Comparison of ENCODE assay signal across 18 cellular contexts in the genomic region with DNA sequence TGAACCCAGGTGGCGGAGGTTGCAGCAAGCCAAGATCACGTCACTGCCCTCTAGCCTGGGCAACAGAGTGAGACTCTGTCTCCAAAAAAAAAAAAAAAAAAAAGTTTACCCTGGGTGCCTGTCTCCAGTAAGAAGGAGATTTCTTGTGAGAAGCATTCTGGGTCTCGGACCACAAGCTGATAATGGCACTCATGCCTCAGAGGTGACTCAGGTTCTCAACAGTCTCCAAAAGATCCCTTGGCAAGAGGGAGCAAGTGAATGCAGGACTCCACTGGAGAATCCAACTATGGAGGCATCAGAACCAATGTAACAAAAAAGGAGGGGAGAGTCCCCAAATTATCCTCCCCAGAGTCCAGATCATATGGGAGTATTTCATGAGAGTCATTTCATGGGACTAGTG.
DNase-seq lines count a peak whose midpoint lies in the region; ATAC-seq, FAIRE-seq and TF ChIP-seq lines count a peak whose summit lies in the region.
"Had no signal": no experiment of that assay in that cellular context is flagged by ENCODE, and none has a peak within 500 bp of the region (broad histone marks: within the 10 kb centered on the region; RNA-seq: fewer than 3 reads in every experiment).

No MANE protein-coding gene starts in this region.

- TF ChIP-seq EP300 in SK-N-SH (IDR thresholded peaks at IDR 0.05; ENCODE audit: borderline replicate concordance in 1 of 2, low read depth in 1 of 2, low read length in 1 of 2): no peak

- POLR2A ChIA-PET in SK-N-SH (lab: Yijun Ruan, JAX): interaction anchor here (0.6 kb wide), 1 partner anchor 21 kb away, joined by 4 read pairs; no protein-coding TSS in a partner anchor

- DNase-seq in SK-N-SH (no peak), fibroblast of peridontal ligament (ENCODE audit: extremely low read depth) (peak; percentile 47), urothelium cell line (ENCODE audit: low spot score) (peak; percentile 23), nucleus accumbens (lab: John Stamatoyannopoulos, UW) (no peak), left colon (no peak), NCI-H2029 treated with DMSO at 0.1 percent for 48 hours (lab: John Stamatoyannopoulos, UW) (no peak)
- DNase-seq: activated effector memory CD4-positive, alpha-beta T cell treated with Interleukin-2 at 50 U/mL for 16 hours; DMS153; erythroblast; NCI-H187 treated with DMSO at 0.1 percent for 48 hours; NCI-H69 had no signal

- peak overlapping the region; percentile 28 for H3K27ac Mint-ChIP-seq in activated T-helper 17 cell treated with anti-CD3 and anti-CD28 coated beads, Interleukin-2, amount 50 U/mL, for 72 hours

- H3K4me2 ChIP-seq in SK-N-SH: no peak overlapping the region

- H3K4me1 Mint-ChIP-seq in activated T-helper 17 cell treated with anti-CD3 and anti-CD28 coated beads, Interleukin-2, amount 50 U/mL, for 72 hours: peaks cover 21% of the 10 kb centered on the region

- no peak overlapping the region for H3K4me3 ChIP-seq in SK-N-SH (ENCODE audit: low read depth in 2 of 2, low read length in 1 of 2)
- H3K4me3 ChIP-seq: lung had no signal

- H3K4me3 Mint-ChIP-seq in activated T-helper 17 cell treated with anti-CD3 and anti-CD28 coated beads, Interleukin-2, amount 50 U/mL, for 72 hours: no peak overlapping the region
- H3K4me3 Mint-ChIP-seq: activated CD4-positive, alpha-beta memory T cell treated with anti-CD3 and anti-CD28 coated beads, Interleukin-2, amount 10 ng/mL, durations not matched to agents 7 days and 5 days had no signal

- no peak overlapping the region for H3K9ac ChIP-seq in SK-N-SH

- H3K27ac ChIP-seq in SK-N-SH (ENCODE audit: low read depth in 2 of 2, low read length in 1 of 2): peak overlapping the region in 1 of 2 experiments; percentile 39; a peak in 2 of 4 replicates
- H3K27ac ChIP-seq: 22Rv1 had no signal

- H3K9me3 ChIP-seq in SK-N-SH: no peaks in the 10 kb centered on the region

- 86% methylated on average over 3 of the region's 3 CpGs for WGBS in SK-N-SH (ENCODE audit: low lambda C conversion rate)

- no peaks in the 10 kb centered on the region for H3K27me3 ChIP-seq in SK-N-SH (ENCODE audit: insufficient read depth)

- ATAC-seq in SK-N-SH treated with all-trans-retinoic acid at 6 μM for 48 hours (no peak), left colon (no peak)
- ATAC-seq in activated T-helper 17 cell treated with anti-CD3 and anti-CD28 coated beads, Interleukin-2, amount 50 U/mL, for 72 hours (replicated peaks): no peak
- ATAC-seq: Right ventricle myocardium inferior had no signal

- FAIRE-seq in urothelium cell line (lab: Jason Lieb, UNC): no peak
- FAIRE-seq: GM12891 had no signal

- H2AFZ ChIP-seq in SK-N-SH (ENCODE audit: low read depth): no peak overlapping the region

- no peaks in the 10 kb centered on the region for H3K36me3 Mint-ChIP-seq in activated T-helper 17 cell treated with anti-CD3 and anti-CD28 coated beads, Interleukin-2, amount 50 U/mL, for 72 hours (ENCODE audit: low read depth)

- H3K27me3 Mint-ChIP-seq in activated T-helper 17 cell treated with anti-CD3 and anti-CD28 coated beads, Interleukin-2, amount 50 U/mL, for 72 hours: no peaks in the 10 kb centered on the region
- H3K27me3 Mint-ChIP-seq: activated CD4-positive, alpha-beta memory T cell treated with anti-CD3 and anti-CD28 coated beads, Interleukin-2, amount 10 ng/mL, durations not matched to agents 7 days and 5 days had no signal

- TF ChIP-seq RAD21 in SK-N-SH (IDR thresholded peaks at IDR 0.05; ENCODE audit: low read length): no peak

- CTCF ChIA-PET in SK-N-SH (lab: Yijun Ruan, JAX): interaction anchor here (0.7 kb wide), 1 partner anchor 208 kb away, joined by 3 read pairs; no protein-coding TSS in a partner anchor

- H3K4me1 ChIP-seq in SK-N-SH (ENCODE audit: control insufficient read depth in 1 of 2, insufficient read depth in 2 of 2, low read depth in 1 of 2, low read length in 1 of 2): peaks cover 10 to 14% of the 10 kb centered on the region in 2 experiments; a peak in 2 of 4 replicates

- H3K9me3 Mint-ChIP-seq in activated T-helper 17 cell treated with anti-CD3 and anti-CD28 coated beads, Interleukin-2, amount 50 U/mL, for 72 hours: no peaks in the 10 kb centered on the region
- H3K9me3 Mint-ChIP-seq: activated CD4-positive, alpha-beta memory T cell treated with anti-CD3 and anti-CD28 coated beads, Interleukin-2, amount 10 ng/mL, durations not matched to agents 7 days and 5 days had no signal

- H3K36me3 ChIP-seq in SK-N-SH (replicated peaks in 1 of 2; ENCODE audit: control insufficient read depth in 1 of 2, insufficient read depth in 2 of 2, low read length in 1 of 2): no peaks in the 10 kb centered on the region

- no peaks in the 10 kb centered on the region for H3K79me2 ChIP-seq in SK-N-SH (ENCODE audit: insufficient read depth)

- no peaks in the 10 kb centered on the region for H3K9me2 ChIP-seq in SK-N-SH

- intact Hi-C loops in left colon (cut with DNase I, micrococcal nuclease): no loop called here

- H3F3A ChIP-seq in SK-N-SH (replicated peaks; ENCODE audit: insufficient read depth): no peaks in the 10 kb centered on the region

- no peaks in the 10 kb centered on the region for H4K20me1 ChIP-seq in SK-N-SH (ENCODE audit: insufficient read depth)

- no peak for TF ChIP-seq CTCF in SK-N-SH (IDR thresholded peaks at IDR 0.05)

TF ChIP-seq in SK-N-SH, 30 proteins besides CTCF, POLR2A, EP300 and RAD21:
- TF ChIP-seq FOSL2 (IDR thresholded peaks at IDR 0.05; ENCODE audit: borderline replicate concordance, low read depth) (0 out of 2 replicates have a peak, but pooled peaks have one; percentile 12), JUND (IDR thresholded peaks at IDR 0.05) (no peak)
TF ChIP-seq in SK-N-SH: peak in this region for 1.

TF ChIP-seq in SK-N-SH treated with all-trans-retinoic acid at 6 μM for 48 hours, 23 proteins besides CTCF, POLR2A, EP300 and RAD21:
- TF ChIP-seq BACH2 (CRISPR knock-in tag; IDR thresholded peaks at IDR 0.05; ENCODE audit: borderline replicate concordance) (no peak), ZNF8 (CRISPR knock-in tag; IDR thresholded peaks at IDR 0.05) (no peak), TOX (CRISPR knock-in tag; IDR thresholded peaks at IDR 0.05; ENCODE audit: borderline replicate concordance) (no peak), PPARA (CRISPR knock-in tag; IDR thresholded peaks at IDR 0.05; ENCODE audit: borderline replicate concordance) (no peak), ZC3H10 (CRISPR knock-in tag; IDR thresholded peaks at IDR 0.05) (no peak), ARNTL (CRISPR knock-in tag; IDR thresholded peaks at IDR 0.05; ENCODE audit: borderline replicate concordance, low read depth) (no peak), GLIS3 (CRISPR knock-in tag; IDR thresholded peaks at IDR 0.05) (no peak)
- TF ChIP-seq, protein P1, sequence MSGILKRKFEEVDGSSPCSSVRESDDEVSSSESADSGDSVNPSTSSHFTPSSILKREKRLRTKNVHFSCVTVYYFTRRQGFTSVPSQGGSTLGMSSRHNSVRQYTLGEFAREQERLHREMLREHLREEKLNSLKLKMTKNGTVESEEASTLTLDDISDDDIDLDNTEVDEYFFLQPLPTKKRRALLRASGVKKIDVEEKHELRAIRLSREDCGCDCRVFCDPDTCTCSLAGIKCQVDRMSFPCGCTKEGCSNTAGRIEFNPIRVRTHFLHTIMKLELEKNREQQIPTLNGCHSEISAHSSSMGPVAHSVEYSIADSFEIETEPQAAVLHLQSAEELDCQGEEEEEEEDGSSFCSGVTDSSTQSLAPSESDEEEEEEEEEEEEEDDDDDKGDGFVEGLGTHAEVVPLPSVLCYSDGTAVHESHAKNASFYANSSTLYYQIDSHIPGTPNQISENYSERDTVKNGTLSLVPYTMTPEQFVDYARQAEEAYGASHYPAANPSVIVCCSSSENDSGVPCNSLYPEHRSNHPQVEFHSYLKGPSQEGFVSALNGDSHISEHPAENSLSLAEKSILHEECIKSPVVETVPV (CRISPR knock-in tag; IDR thresholded peaks at IDR 0.05): no peak
- TF ChIP-seq, protein P2, sequence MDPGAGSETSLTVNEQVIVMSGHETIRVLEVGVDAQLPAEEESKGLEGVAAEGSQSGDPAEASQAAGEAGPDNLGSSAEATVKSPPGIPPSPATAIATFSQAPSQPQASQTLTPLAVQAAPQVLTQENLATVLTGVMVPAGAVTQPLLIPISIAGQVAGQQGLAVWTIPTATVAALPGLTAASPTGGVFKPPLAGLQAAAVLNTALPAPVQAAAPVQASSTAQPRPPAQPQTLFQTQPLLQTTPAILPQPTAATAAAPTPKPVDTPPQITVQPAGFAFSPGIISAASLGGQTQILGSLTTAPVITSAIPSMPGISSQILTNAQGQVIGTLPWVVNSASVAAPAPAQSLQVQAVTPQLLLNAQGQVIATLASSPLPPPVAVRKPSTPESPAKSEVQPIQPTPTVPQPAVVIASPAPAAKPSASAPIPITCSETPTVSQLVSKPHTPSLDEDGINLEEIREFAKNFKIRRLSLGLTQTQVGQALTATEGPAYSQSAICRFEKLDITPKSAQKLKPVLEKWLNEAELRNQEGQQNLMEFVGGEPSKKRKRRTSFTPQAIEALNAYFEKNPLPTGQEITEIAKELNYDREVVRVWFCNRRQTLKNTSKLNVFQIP (CRISPR knock-in tag; IDR thresholded peaks at IDR 0.05; ENCODE audit: borderline replicate concordance, low read depth): no peak

Comparison
In these comparisons a context has a peak if more than half of its experiments do, and no peak if none do; other contexts are left out.
1. DNase-seq: peak in fibroblast of peridontal ligament (single experiment) and urothelium cell line (single experiment); none in SK-N-SH (single experiment), nucleus accumbens (0 of 56), left colon (0 of 2) and NCI-H2029 treated with DMSO at 0.1 percent for 48 hours (single experiment).